Comparison of ENCODE assay signal across 8 cellular contexts in genomic region chr17:2796164-2797140, GRCh38. TPM values are rescaled to one million over a fixed set of nuclear protein-coding genes. Genes with fewer than 3 reads are reported as not detected.
DNase-seq lines count a peak whose midpoint lies in the region; ATAC-seq and TF ChIP-seq lines count a peak whose summit lies in the region.

RAP1GAP2 (plus strand) TSS chr17:2796438; CDS start chr17:2796528, 90 bp downstream.

- ATAC-seq in HG03159 (IDR thresholded peaks at IDR 0.05; ENCODE audit: unreplicated experiment) (peak; percentile 49), HG02759 (IDR thresholded peaks at IDR 0.05; ENCODE audit: unreplicated experiment) (no peak), HG03565 (IDR thresholded peaks at IDR 0.05; ENCODE audit: unreplicated experiment) (no peak)

- H3K27ac ChIP-seq in endodermal cell (ENCODE audit: low read depth, low read length) (no peak within 1 kb of the TSS), rectal smooth muscle tissue (ENCODE audit: low read depth, low read length) (no peak within 1 kb of the TSS)

- CTCF ChIA-PET in activated CD4-positive, alpha-beta T cell treated with anti-CD3 and anti-CD28 coated beads, Interleukin-2, amount 10 ng/mL, durations not matched to agents 7 days and 5 days (lab: Charles Lee): interaction anchor here (0.6 to 2.7 kb wide), 5 partner anchors 10 to 249 kb away, joined by 3 to 14 read pairs (median 5); no protein-coding TSS in a partner anchor

- H3K4me1 Mint-ChIP-seq in activated CD4-positive, alpha-beta T cell treated with anti-CD3 and anti-CD28 coated beads, Interleukin-2, amount 10 ng/mL, durations not matched to agents 7 days and 5 days: peaks cover 78% of the 10 kb centered on the region
- H3K4me1 Mint-ChIP-seq in endodermal cell: peaks cover 4% of the 10 kb centered on the region

- H3K27me3 Mint-ChIP-seq in activated CD4-positive, alpha-beta T cell treated with anti-CD3 and anti-CD28 coated beads, Interleukin-2, amount 10 ng/mL, durations not matched to agents 7 days and 5 days: peaks cover 12% of the 10 kb centered on the region
- no peaks in the 10 kb centered on the region for H3K27me3 Mint-ChIP-seq in endodermal cell (ENCODE audit: insufficient read depth)

- TF ChIP-seq CTCF in endodermal cell (conservative IDR thresholded peaks at IDR 0.05): no peak

- no peaks in the 10 kb centered on the region for H3K9me3 ChIP-seq in endodermal cell (ENCODE audit: control insufficient read depth, low read length)

- peak within 1 kb of the TSS; percentile 65 for H3K27ac Mint-ChIP-seq in activated CD4-positive, alpha-beta T cell treated with anti-CD3 and anti-CD28 coated beads, Interleukin-2, amount 10 ng/mL, durations not matched to agents 7 days and 5 days
- no peak within 1 kb of the TSS for H3K27ac Mint-ChIP-seq in endodermal cell

- H3K9ac ChIP-seq in endodermal cell (ENCODE audit: extremely low read depth, low read length, poor library complexity, severe bottlenecking): no peak within 1 kb of the TSS
- no peak within 1 kb of the TSS for H3K9ac ChIP-seq in rectal smooth muscle tissue (ENCODE audit: low read length)

- H3K36me3 ChIP-seq in endodermal cell (ENCODE audit: control insufficient read depth, insufficient read depth, low read length) (no peaks in the 10 kb centered on the region), rectal smooth muscle tissue (ENCODE audit: control insufficient read depth, insufficient read depth, low read length) (no peaks in the 10 kb centered on the region)

- no peaks in the 10 kb centered on the region for H3K27me3 ChIP-seq in endodermal cell (ENCODE audit: control insufficient read depth, insufficient read depth, low read length, poor library complexity, severe bottlenecking)
- H3K27me3 ChIP-seq in rectal smooth muscle tissue (ENCODE audit: control insufficient read depth, insufficient read depth, low read length): peaks cover 4% of the 10 kb centered on the region

- H3K9me3 Mint-ChIP-seq in activated CD4-positive, alpha-beta T cell treated with anti-CD3 and anti-CD28 coated beads, Interleukin-2, amount 10 ng/mL, durations not matched to agents 7 days and 5 days: no peaks in the 10 kb centered on the region
- H3K9me3 Mint-ChIP-seq in endodermal cell: no peaks in the 10 kb centered on the region

- H3K4me1 ChIP-seq in endodermal cell (ENCODE audit: control insufficient read depth, insufficient read depth, low read length): no peaks in the 10 kb centered on the region
- no peaks in the 10 kb centered on the region for H3K4me1 ChIP-seq in rectal smooth muscle tissue (ENCODE audit: control insufficient read depth, insufficient read depth, low read length)

- POLR2A ChIA-PET in activated CD4-positive, alpha-beta T cell treated with anti-CD3 and anti-CD28 coated beads, Interleukin-2, amount 10 ng/mL, durations not matched to agents 7 days and 5 days (lab: Charles Lee): interaction anchor here (2.2 kb wide), 1 partner anchor 18 kb away, joined by 21 read pairs; no protein-coding TSS in a partner anchor

- DNase-seq in activated CD4-positive, alpha-beta T cell treated with anti-CD3 and anti-CD28 coated beads, Interleukin-2, amount 10 ng/mL, durations not matched to agents 7 days and 5 days: peak; percentile 89
- DNase-seq in endodermal cell (peak; percentile 66), DMS153 (lab: John Stamatoyannopoulos, UW) (no peak), 8988T (no peak)

- peak within 1 kb of the TSS; percentile 88 for H3K4me3 Mint-ChIP-seq in activated CD4-positive, alpha-beta T cell treated with anti-CD3 and anti-CD28 coated beads, Interleukin-2, amount 10 ng/mL, durations not matched to agents 7 days and 5 days
- no peak within 1 kb of the TSS for H3K4me3 Mint-ChIP-seq in endodermal cell

- no peak within 1 kb of the TSS for H3K4me3 ChIP-seq in endodermal cell (ENCODE audit: low read length)
- peak within 1 kb of the TSS; percentile 50 for H3K4me3 ChIP-seq in rectal smooth muscle tissue (ENCODE audit: low read length)

- WGBS in endodermal cell (ENCODE audit: insufficient coverage in 1 of 2, insufficient read length in 1 of 2), 2 experiments: 88 to 91% methylated on average over 16 to 39 of the region's 39 CpGs

- peaks cover 29% of the 10 kb centered on the region for H3K36me3 Mint-ChIP-seq in activated CD4-positive, alpha-beta T cell treated with anti-CD3 and anti-CD28 coated beads, Interleukin-2, amount 10 ng/mL, durations not matched to agents 7 days and 5 days (ENCODE audit: low read depth)
- peaks cover 3% of the 10 kb centered on the region for H3K36me3 Mint-ChIP-seq in endodermal cell (ENCODE audit: low read depth)

RNA-seq across cellular contexts. Expression of gene RAP1GAP2, which starts in this region (rescaled TPM):
- total RNA-seq in activated CD4-positive, alpha-beta T cell treated with anti-CD3 and anti-CD28 coated beads, Interleukin-2, amount 10 ng/mL, durations not matched to agents 7 days and 5 days: 10 to 100 TPM; 27.8 to 37.3 TPM
- total RNA-seq in endodermal cell: 10 to 100 TPM; 18.0 to 44.3 TPM
- 6.2 TPM for polyA plus RNA-seq in endodermal cell (2013, experiment 1 of 2)
- polyA plus RNA-seq in endodermal cell (2013, experiment 2 of 2): 6.0 TPM

Comparison
In these comparisons a context has a peak if more than half of its experiments do, and no peak if none do; other contexts are left out.
1. DNase-seq: peak in activated CD4-positive, alpha-beta T cell treated with anti-CD3 and anti-CD28 coated beads, Interleukin-2, amount 10 ng/mL, durations not matched to agents 7 days and 5 days (single experiment) and endodermal cell (single experiment); none in DMS153 (single experiment) and 8988T (single experiment).